1 cellular context compared by ENCODE assay signal in the genomic region with DNA sequence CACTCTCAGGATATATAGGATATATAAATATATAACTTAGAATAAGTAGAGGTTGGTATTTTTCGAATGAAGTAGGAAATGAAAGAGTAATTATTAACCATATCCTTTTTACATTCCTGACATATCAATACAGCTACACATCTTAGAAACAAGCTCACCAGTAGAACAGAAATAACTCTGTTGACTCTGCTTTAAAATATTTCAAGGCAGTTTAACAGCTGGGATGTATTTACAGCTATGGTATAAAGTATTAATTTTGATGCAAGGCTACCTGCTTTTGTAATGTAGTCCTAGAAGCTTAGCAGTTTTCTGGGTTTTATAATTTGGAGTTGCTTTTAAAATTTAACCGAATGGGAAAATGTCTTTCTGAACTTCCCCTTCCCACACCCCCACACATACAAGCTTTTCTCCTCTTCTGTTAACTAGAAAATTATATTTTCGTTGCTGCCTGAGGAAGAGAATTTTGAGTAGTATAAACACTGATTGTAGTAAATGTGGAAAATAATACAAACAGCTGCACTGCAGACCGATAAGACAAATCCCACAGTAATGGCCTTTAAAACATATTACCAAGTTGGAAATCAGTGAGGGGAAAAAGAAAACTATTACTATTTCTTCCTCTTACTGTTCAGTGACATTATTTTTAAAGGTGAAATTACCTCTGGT.
TF ChIP-seq lines count a peak whose summit lies in the region.

No MANE protein-coding gene starts in this region.

TF ChIP-seq in A549, 52 proteins besides CTCF, POLR2A, EP300 and RAD21 (continued from another document):
- TF ChIP-seq POLR2AphosphoS2 (conservative IDR thresholded peaks at IDR 0.05; ENCODE audit: low read length) = no peak
- TF ChIP-seq BHLHE40 (IDR thresholded peaks at IDR 0.05; ENCODE audit: low read depth, low read length) = no peak
- no peak for TF ChIP-seq JUN (IDR thresholded peaks at IDR 0.05)
